ENCODE assay signal across 23 cellular contexts in genomic region chr12:171276-171675, GRCh38. TPM values are rescaled to one million over a fixed set of nuclear protein-coding genes. Genes with fewer than 3 reads are reported as not detected.
"Had no signal": no experiment of that assay in that cellular context is flagged by ENCODE, and none has a peak within 500 bp of the region (broad histone marks: within the 10 kb centered on the region; RNA-seq: fewer than 3 reads in every experiment).

No MANE protein-coding gene starts in this region.

- H3K9me3 Mint-ChIP-seq: IgD-negative memory B cell had no signal

- H3K27ac Mint-ChIP-seq: IgD-negative memory B cell had no signal

- H3K27ac ChIP-seq: HL-60, KMS-11, SJSA1, SK-N-MC had no signal

- H3K4me3 Mint-ChIP-seq: IgD-negative memory B cell had no signal

- H3K36me3 ChIP-seq: SJSA1 had no signal

- H3K9me3 ChIP-seq: SJSA1 had no signal

- DNase-seq: Kasumi-1, NCI-H1092 treated with DMSO at 0.1 percent for 48 hours, NCI-H187, NCI-H2029, NCI-H2081 treated with DMSO at 0.1 percent for 48 hours, NCI-H2171, NCI-H226, NCI-H446, NCI-H510A, NCI-H524 treated with DMSO at 0.1 percent for 48 hours, NCI-H774, Right ventricle myocardium superior, RPMI8226, SIG-M5 had no signal

- H3K9ac ChIP-seq: KMS-11 had no signal

- H3K4me3 ChIP-seq: K562, SJSA1, SK-N-MC had no signal

- H3K4me2 ChIP-seq: KMS-11 had no signal

- H3K36me3 Mint-ChIP-seq: IgD-negative memory B cell had no signal

- FAIRE-seq: HTR-8/SVneo, K562, RCC 7860 had no signal

RNA-seq across cellular contexts. Expression of gene SLC6A12, which starts 42.7 kb away (rescaled TPM):
- total RNA-seq: K562, MCF 10A, SJSA1 had no signal
- polyA plus RNA-seq: IgD-negative memory B cell, K562 had no signal
